ENCODE assay signal across 1 cellular context in the genomic region with DNA sequence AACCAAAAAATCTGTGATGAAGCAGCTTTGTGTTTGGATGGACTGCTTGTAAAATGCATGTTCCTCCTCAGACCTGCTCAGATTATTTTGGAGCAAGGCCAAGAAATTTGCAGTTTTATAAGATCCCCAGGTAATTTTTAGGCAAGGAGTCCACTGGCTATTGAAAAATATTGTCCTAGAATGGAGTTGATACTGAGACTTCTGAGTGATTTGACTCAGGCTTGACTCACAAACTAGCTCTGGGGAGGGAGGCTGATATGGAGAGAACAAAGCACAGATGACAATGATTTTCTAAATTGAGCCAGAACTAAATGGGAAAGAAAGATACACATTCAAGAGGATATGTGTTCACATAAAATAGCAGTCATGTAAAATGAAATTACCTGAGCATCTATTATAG.
TF ChIP-seq lines count a peak whose summit lies in the region.

No MANE protein-coding gene starts in this region.

TF ChIP-seq in IMR-90, 13 proteins besides CTCF, POLR2A, EP300 and RAD21 (continued from another document):
- TF ChIP-seq, protein P1, sequence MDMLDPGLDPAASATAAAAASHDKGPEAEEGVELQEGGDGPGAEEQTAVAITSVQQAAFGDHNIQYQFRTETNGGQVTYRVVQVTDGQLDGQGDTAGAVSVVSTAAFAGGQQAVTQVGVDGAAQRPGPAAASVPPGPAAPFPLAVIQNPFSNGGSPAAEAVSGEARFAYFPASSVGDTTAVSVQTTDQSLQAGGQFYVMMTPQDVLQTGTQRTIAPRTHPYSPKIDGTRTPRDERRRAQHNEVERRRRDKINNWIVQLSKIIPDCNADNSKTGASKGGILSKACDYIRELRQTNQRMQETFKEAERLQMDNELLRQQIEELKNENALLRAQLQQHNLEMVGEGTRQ (IDR thresholded peaks at IDR 0.05; ENCODE audit: low read depth, low read length) = no peak
- no peak for TF ChIP-seq MAFK (IDR thresholded peaks at IDR 0.05; ENCODE audit: low read depth, low read length)
- TF ChIP-seq BHLHE40 (IDR thresholded peaks at IDR 0.05; ENCODE audit: low read depth, low read length) = no peak
- no peak for TF ChIP-seq CHD1 (IDR thresholded peaks at IDR 0.05; ENCODE audit: low read depth, low read length)
